ENCODE assay signal across 2 cellular contexts in the genomic region with DNA sequence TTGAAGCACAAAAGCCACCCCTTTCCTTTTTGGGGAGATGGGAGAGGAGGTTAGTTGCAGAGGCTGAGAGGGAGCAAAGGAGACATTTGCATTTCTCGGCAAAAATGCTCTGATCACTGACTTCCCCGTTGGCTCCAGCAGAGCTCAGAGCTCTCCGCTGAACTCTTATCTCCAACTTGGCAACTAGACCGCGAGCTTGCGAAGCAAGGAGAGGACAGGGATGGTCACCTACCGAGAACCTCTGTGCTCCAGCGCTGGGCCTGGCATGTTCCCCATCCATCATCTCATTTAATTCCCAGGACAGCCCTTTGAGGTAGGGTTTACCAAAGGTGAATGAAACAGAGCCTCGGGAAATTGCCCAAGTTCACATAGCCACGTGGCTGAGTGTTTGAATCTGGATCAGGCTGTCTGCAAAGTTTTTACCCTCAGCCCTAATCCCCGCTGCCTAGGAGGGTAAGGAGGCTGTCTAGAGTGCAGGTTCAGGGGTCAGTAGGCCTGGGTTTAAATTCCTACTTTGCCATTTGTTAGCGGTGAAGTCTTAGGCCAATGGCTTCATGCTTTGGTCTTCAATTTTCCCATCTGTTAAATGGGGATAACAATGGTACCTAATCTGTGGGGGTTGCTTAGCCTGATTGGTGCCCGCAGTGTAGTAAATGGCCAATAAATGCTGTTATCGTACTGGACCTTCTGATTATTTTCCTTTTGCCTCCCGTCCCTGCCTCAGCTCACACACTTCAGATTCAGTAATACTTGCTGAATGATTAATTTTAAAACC.
TF ChIP-seq lines count a peak whose summit lies in the region.

No MANE protein-coding gene starts in this region.

TF ChIP-seq in SK-N-SH treated with all-trans-retinoic acid at 6 μM for 48 hours, 23 proteins besides CTCF, POLR2A, EP300 and RAD21 (continued from another document):
- TF ChIP-seq, protein P1, sequence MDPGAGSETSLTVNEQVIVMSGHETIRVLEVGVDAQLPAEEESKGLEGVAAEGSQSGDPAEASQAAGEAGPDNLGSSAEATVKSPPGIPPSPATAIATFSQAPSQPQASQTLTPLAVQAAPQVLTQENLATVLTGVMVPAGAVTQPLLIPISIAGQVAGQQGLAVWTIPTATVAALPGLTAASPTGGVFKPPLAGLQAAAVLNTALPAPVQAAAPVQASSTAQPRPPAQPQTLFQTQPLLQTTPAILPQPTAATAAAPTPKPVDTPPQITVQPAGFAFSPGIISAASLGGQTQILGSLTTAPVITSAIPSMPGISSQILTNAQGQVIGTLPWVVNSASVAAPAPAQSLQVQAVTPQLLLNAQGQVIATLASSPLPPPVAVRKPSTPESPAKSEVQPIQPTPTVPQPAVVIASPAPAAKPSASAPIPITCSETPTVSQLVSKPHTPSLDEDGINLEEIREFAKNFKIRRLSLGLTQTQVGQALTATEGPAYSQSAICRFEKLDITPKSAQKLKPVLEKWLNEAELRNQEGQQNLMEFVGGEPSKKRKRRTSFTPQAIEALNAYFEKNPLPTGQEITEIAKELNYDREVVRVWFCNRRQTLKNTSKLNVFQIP (CRISPR knock-in tag; IDR thresholded peaks at IDR 0.05; ENCODE audit: borderline replicate concordance, low read depth) = no peak
- TF ChIP-seq CSDC2 (CRISPR knock-in tag; IDR thresholded peaks at IDR 0.05) = no peak
- no peak for TF ChIP-seq OSR1 (CRISPR knock-in tag; IDR thresholded peaks at IDR 0.05)
- TF ChIP-seq, protein P2, sequence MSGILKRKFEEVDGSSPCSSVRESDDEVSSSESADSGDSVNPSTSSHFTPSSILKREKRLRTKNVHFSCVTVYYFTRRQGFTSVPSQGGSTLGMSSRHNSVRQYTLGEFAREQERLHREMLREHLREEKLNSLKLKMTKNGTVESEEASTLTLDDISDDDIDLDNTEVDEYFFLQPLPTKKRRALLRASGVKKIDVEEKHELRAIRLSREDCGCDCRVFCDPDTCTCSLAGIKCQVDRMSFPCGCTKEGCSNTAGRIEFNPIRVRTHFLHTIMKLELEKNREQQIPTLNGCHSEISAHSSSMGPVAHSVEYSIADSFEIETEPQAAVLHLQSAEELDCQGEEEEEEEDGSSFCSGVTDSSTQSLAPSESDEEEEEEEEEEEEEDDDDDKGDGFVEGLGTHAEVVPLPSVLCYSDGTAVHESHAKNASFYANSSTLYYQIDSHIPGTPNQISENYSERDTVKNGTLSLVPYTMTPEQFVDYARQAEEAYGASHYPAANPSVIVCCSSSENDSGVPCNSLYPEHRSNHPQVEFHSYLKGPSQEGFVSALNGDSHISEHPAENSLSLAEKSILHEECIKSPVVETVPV (CRISPR knock-in tag; IDR thresholded peaks at IDR 0.05) = no peak
- TF ChIP-seq RARB (CRISPR knock-in tag; IDR thresholded peaks at IDR 0.05) = no peak
- no peak for TF ChIP-seq PPARA (CRISPR knock-in tag; IDR thresholded peaks at IDR 0.05; ENCODE audit: borderline replicate concordance)
- no peak for TF ChIP-seq ZNF70 (CRISPR knock-in tag; IDR thresholded peaks at IDR 0.05)
- TF ChIP-seq, protein P3, sequence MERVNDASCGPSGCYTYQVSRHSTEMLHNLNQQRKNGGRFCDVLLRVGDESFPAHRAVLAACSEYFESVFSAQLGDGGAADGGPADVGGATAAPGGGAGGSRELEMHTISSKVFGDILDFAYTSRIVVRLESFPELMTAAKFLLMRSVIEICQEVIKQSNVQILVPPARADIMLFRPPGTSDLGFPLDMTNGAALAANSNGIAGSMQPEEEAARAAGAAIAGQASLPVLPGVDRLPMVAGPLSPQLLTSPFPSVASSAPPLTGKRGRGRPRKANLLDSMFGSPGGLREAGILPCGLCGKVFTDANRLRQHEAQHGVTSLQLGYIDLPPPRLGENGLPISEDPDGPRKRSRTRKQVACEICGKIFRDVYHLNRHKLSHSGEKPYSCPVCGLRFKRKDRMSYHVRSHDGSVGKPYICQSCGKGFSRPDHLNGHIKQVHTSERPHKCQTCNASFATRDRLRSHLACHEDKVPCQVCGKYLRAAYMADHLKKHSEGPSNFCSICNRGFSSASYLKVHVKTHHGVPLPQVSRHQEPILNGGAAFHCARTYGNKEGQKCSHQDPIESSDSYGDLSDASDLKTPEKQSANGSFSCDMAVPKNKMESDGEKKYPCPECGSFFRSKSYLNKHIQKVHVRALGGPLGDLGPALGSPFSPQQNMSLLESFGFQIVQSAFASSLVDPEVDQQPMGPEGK (CRISPR knock-in tag; IDR thresholded peaks at IDR 0.05; ENCODE audit: borderline replicate concordance) = no peak
- TF ChIP-seq ARNTL (CRISPR knock-in tag; IDR thresholded peaks at IDR 0.05; ENCODE audit: borderline replicate concordance, low read depth) = no peak
- TF ChIP-seq, protein P4, sequence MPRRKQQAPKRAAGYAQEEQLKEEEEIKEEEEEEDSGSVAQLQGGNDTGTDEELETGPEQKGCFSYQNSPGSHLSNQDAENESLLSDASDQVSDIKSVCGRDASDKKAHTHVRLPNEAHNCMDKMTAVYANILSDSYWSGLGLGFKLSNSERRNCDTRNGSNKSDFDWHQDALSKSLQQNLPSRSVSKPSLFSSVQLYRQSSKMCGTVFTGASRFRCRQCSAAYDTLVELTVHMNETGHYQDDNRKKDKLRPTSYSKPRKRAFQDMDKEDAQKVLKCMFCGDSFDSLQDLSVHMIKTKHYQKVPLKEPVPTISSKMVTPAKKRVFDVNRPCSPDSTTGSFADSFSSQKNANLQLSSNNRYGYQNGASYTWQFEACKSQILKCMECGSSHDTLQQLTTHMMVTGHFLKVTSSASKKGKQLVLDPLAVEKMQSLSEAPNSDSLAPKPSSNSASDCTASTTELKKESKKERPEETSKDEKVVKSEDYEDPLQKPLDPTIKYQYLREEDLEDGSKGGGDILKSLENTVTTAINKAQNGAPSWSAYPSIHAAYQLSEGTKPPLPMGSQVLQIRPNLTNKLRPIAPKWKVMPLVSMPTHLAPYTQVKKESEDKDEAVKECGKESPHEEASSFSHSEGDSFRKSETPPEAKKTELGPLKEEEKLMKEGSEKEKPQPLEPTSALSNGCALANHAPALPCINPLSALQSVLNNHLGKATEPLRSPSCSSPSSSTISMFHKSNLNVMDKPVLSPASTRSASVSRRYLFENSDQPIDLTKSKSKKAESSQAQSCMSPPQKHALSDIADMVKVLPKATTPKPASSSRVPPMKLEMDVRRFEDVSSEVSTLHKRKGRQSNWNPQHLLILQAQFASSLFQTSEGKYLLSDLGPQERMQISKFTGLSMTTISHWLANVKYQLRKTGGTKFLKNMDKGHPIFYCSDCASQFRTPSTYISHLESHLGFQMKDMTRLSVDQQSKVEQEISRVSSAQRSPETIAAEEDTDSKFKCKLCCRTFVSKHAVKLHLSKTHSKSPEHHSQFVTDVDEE (CRISPR knock-in tag; IDR thresholded peaks at IDR 0.05) = no peak
- TF ChIP-seq TOX (CRISPR knock-in tag; IDR thresholded peaks at IDR 0.05; ENCODE audit: borderline replicate concordance) = no peak
- TF ChIP-seq, protein P5, sequence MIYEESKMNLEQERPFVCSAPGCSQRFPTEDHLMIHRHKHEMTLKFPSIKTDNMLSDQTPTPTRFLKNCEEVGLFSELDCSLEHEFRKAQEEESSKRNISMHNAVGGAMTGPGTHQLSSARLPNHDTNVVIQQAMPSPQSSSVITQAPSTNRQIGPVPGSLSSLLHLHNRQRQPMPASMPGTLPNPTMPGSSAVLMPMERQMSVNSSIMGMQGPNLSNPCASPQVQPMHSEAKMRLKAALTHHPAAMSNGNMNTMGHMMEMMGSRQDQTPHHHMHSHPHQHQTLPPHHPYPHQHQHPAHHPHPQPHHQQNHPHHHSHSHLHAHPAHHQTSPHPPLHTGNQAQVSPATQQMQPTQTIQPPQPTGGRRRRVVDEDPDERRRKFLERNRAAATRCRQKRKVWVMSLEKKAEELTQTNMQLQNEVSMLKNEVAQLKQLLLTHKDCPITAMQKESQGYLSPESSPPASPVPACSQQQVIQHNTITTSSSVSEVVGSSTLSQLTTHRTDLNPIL (CRISPR knock-in tag; IDR thresholded peaks at IDR 0.05; ENCODE audit: low read depth) = no peak

TF ChIP-seq in liver, 16 proteins besides CTCF, POLR2A, EP300 and RAD21 (continued from another document):
- TF ChIP-seq, protein P6, sequence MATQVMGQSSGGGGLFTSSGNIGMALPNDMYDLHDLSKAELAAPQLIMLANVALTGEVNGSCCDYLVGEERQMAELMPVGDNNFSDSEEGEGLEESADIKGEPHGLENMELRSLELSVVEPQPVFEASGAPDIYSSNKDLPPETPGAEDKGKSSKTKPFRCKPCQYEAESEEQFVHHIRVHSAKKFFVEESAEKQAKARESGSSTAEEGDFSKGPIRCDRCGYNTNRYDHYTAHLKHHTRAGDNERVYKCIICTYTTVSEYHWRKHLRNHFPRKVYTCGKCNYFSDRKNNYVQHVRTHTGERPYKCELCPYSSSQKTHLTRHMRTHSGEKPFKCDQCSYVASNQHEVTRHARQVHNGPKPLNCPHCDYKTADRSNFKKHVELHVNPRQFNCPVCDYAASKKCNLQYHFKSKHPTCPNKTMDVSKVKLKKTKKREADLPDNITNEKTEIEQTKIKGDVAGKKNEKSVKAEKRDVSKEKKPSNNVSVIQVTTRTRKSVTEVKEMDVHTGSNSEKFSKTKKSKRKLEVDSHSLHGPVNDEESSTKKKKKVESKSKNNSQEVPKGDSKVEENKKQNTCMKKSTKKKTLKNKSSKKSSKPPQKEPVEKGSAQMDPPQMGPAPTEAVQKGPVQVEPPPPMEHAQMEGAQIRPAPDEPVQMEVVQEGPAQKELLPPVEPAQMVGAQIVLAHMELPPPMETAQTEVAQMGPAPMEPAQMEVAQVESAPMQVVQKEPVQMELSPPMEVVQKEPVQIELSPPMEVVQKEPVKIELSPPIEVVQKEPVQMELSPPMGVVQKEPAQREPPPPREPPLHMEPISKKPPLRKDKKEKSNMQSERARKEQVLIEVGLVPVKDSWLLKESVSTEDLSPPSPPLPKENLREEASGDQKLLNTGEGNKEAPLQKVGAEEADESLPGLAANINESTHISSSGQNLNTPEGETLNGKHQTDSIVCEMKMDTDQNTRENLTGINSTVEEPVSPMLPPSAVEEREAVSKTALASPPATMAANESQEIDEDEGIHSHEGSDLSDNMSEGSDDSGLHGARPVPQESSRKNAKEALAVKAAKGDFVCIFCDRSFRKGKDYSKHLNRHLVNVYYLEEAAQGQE (IDR thresholded peaks at IDR 0.05) = no peak
- TF ChIP-seq, protein P7, sequence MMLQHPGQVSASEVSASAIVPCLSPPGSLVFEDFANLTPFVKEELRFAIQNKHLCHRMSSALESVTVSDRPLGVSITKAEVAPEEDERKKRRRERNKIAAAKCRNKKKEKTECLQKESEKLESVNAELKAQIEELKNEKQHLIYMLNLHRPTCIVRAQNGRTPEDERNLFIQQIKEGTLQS (IDR thresholded peaks at IDR 0.05) = no peak
- TF ChIP-seq NR2F2 (IDR thresholded peaks at IDR 0.05) (no peak), GABPA (IDR thresholded peaks at IDR 0.05 in 1 of 2, conservative IDR thresholded peaks at IDR 0.05 in 1 of 2) (no peak), FOXA2 (IDR thresholded peaks at IDR 0.05) (no peak)
